Comparison of ENCODE assay signal across 25 cellular contexts in genomic region chr13:111548805-111549204, GRCh38.
"Had no signal": no experiment of that assay in that cellular context is flagged by ENCODE, and none has a peak within 500 bp of the region (broad histone marks: within the 10 kb centered on the region; RNA-seq: fewer than 3 reads in every experiment).

No MANE protein-coding gene starts in this region.

- H3K4me1 ChIP-seq: adrenal gland, colonic mucosa had no signal

- H3K27me3 ChIP-seq: adrenal gland, body of pancreas, colonic mucosa, dorsolateral prefrontal cortex had no signal

- H3K27ac ChIP-seq: adrenal gland, colonic mucosa, dorsolateral prefrontal cortex had no signal

- H3K4me3 ChIP-seq: adrenal gland, body of pancreas, colonic mucosa, dorsolateral prefrontal cortex had no signal

- H3K9me3 ChIP-seq: adrenal gland, body of pancreas, colonic mucosa had no signal

- H3K36me3 ChIP-seq: adrenal gland, colonic mucosa had no signal

- DNase-seq: activated CD4-positive, alpha-beta memory T cell treated with anti-CD3 and anti-CD28 coated beads for 36 hours; activated CD4-positive, alpha-beta T cell treated with anti-CD3 and anti-CD28 coated beads for 36 hours; activated CD4-positive, alpha-beta T cell treated with anti-CD3 and anti-CD28 coated beads, Interleukin-2, amount 10 ng/mL, durations not matched to agents 24 days and 14 days; activated CD4-positive, CD25-positive, alpha-beta regulatory T cell; activated CD4-positive, CD25-positive, alpha-beta regulatory T cell treated with anti-CD3 and anti-CD28 coated beads, Interleukin-2, amount 50 U/mL, for 72 hours; activated CD8-positive, alpha-beta memory T cell treated with anti-CD3 and anti-CD28 coated beads, Interleukin-2, amount 10 ng/mL, durations not matched to agents 7 days and 5 days; activated CD8-positive, alpha-beta memory T cell treated with anti-CD3 and anti-CD28 coated beads, Interleukin-2, amount 50 U/mL, for 4 hours; activated CD8-positive, alpha-beta T cell treated with anti-CD3 and anti-CD28 coated beads, Interleukin-2, amount 10 ng/mL, durations not matched to agents 7 days and 5 days; activated effector memory CD4-positive, alpha-beta T cell treated with anti-CD3 and anti-CD28 coated beads, Interleukin-2, amount 50 U/mL, for 16 hours; activated naive CD4-positive, alpha-beta T cell treated with anti-CD3 and anti-CD28 coated beads for 36 hours; activated naive CD8-positive, alpha-beta T cell treated with anti-CD3 and anti-CD28 coated beads for 36 hours; activated naive CD8-positive, alpha-beta T cell treated with anti-CD3 and anti-CD28 coated beads, Interleukin-2, amount 50 U/mL, for 24 hours; activated T-cell treated with anti-CD3 and anti-CD28 coated beads, Interleukin-2, amount 50 U/mL, for 1 hour; activated T-cell treated with anti-CD3 and anti-CD28 coated beads, Interleukin-2, amount 50 U/mL, for 48 hours; adrenal gland; amygdala; caudate nucleus; colonic mucosa; dorsolateral prefrontal cortex; effector memory CD4-positive, alpha-beta T cell; endodermal cell; foreskin fibroblast; T-helper 2 cell had no signal

- ATAC-seq: activated CD4-positive, alpha-beta T cell treated with anti-CD3 and anti-CD28 coated beads for 36 hours; activated CD8-positive, alpha-beta memory T cell treated with anti-CD3 and anti-CD28 coated beads, Interleukin-2, amount 10 ng/mL, durations not matched to agents 7 days and 5 days; activated CD8-positive, alpha-beta T cell treated with anti-CD3 and anti-CD28 coated beads, Interleukin-2, amount 10 ng/mL, durations not matched to agents 7 days and 5 days; activated naive CD8-positive, alpha-beta T cell treated with anti-CD3 and anti-CD28 coated beads, Interleukin-2, amount 50 U/mL, for 24 hours; esophagus mucosa had no signal
